Comparison of ENCODE assay signal across 1 cellular context in genomic region chr12:1185460-1186182, GRCh38.
TF ChIP-seq lines count a peak whose summit lies in the region.

No MANE protein-coding gene starts in this region.

TF ChIP-seq in GM12878, 131 proteins besides CTCF, POLR2A, EP300 and RAD21 (continued from another document):
- TF ChIP-seq BCL3 (IDR thresholded peaks at IDR 0.05; ENCODE audit: borderline replicate concordance, insufficient read depth, low read depth, low read length, poor library complexity, severe bottlenecking): no peak
- no peak for TF ChIP-seq CEBPB (IDR thresholded peaks at IDR 0.05; ENCODE audit: borderline replicate concordance in 1 of 2, low read depth in 2 of 2, low read length in 2 of 2)
- no peak for TF ChIP-seq TCF3 (IDR thresholded peaks at IDR 0.05; ENCODE audit: borderline replicate concordance, insufficient read depth, low read depth, low read length)
